In genomic region chr17:81119223-81120148, GRCh38 we compare ENCODE assay signal across 8 cellular contexts. TPM values are rescaled to one million over a fixed set of nuclear protein-coding genes. Genes with fewer than 3 reads are reported as not detected.
DNase-seq lines count a peak whose midpoint lies in the region; ATAC-seq, FAIRE-seq and TF ChIP-seq lines count a peak whose summit lies in the region.

No MANE protein-coding gene starts in this region.

- no peak overlapping the region for H3K56ac ChIP-seq in H1 (replicated peaks; ENCODE audit: insufficient read length, low read depth, low read length)

- peak overlapping the region; percentile 24 for H4K5ac ChIP-seq in H1 (ENCODE audit: insufficient read length, low read depth, low read length)

- H2BK20ac ChIP-seq in H1 (ENCODE audit: low read length), result no peak overlapping the region

- H3K27me3 ChIP-seq in GM23338 (ENCODE audit: insufficient read depth) (no peaks in the 10 kb centered on the region), H1 (replicated peaks in 1 of 4; ENCODE audit: control insufficient read depth in 3 of 4, extremely low read depth in 1 of 4, insufficient read depth in 3 of 4, low read length in 3 of 4) (peaks cover 0 to 11% (median 7%) of the 10 kb centered on the region in 4 experiments; a peak in 3 of 7 replicates)

- CTCF ChIA-PET in A549 (lab: Yijun Ruan, JAX), result interaction anchor here (1.0 to 9.4 kb wide), 10 partner anchors 11 to 95 kb away, joined by 3 to 131 read pairs (median 9); no protein-coding TSS in a partner anchor
- CTCF ChIA-PET in H1 (lab: Charles Lee; ENCODE audit: partially characterized antibody), result interaction anchor here (0.7 to 5.0 kb wide), 12 partner anchors 10 to 131 kb away, joined by 3 to 24 read pairs (median 4); no protein-coding TSS in a partner anchor

- DNase-seq in A549 (ENCODE audit: low read depth in 1 of 2, low spot score in 1 of 2) (peak; percentile 94 to 100), GM23338 (ENCODE audit: low spot score) (peak; percentile 98), NCI-H510A treated with DMSO at 0.1 percent for 48 hours (lab: John Stamatoyannopoulos, UW) (peak; percentile 12), H1 (ENCODE audit: low read depth in 1 of 2, low spot score in 2 of 2) (peak; percentile 82 to 100), medulla oblongata (ENCODE audit: extremely low spot score) (peak; percentile 88)
- DNase-seq in activated CD8-positive, alpha-beta memory T cell treated with anti-CD3 and anti-CD28 coated beads, Interleukin-2, amount 50 U/mL, for 1 hour (ENCODE audit: extremely low read depth), result peak; percentile 65
- DNase-seq in stimulated activated CD8-positive, alpha-beta memory T cell treated with anti-CD3 and anti-CD28 coated beads, Interleukin-12 subunit alpha, Interleukin-12 subunit beta, amount 100 ng/mL, for 4 hours (ENCODE audit: low read depth), result peak; percentile 65

- POLR2A ChIA-PET in A549 (lab: Yijun Ruan, JAX), result no interaction called here
- POLR2A ChIA-PET in H1 (lab: Charles Lee; ENCODE audit: partially characterized antibody), result interaction anchor here (2.3 kb wide), 1 partner anchor 394 kb away, joined by 8 read pairs; the partner anchor contains the start of gene ACTG1

- TF ChIP-seq RAD21 in A549 (conservative IDR thresholded peaks at IDR 0.05 in 1 of 2, IDR thresholded peaks at IDR 0.05 in 1 of 2), result no peak
- TF ChIP-seq RAD21 in H1 (IDR thresholded peaks at IDR 0.05 in 1 of 2, conservative IDR thresholded peaks at IDR 0.05 in 1 of 2; ENCODE audit: low read depth in 2 of 2, low read length in 2 of 2), result peak; percentile 19 to 30; a peak in 2 of 4 replicates

- no peak for TF ChIP-seq EP300 in A549 (IDR thresholded peaks at IDR 0.05)
- TF ChIP-seq EP300 in H1 (IDR thresholded peaks at IDR 0.05; ENCODE audit: borderline replicate concordance in 1 of 2, low read depth in 2 of 2, low read length in 2 of 2), result peak in 1 of 2 experiments; percentile 53; a peak in 1 of 3 replicates

- H2BK15ac ChIP-seq in H1 (ENCODE audit: low read length), result no peak overlapping the region

- peak overlapping the region; percentile 63 for H3K4me3 Mint-ChIP-seq in GM23338

- no peak overlapping the region for H3K27ac Mint-ChIP-seq in GM23338

- H3K14ac ChIP-seq in H1 (ENCODE audit: insufficient read length), result no peak overlapping the region

- no peaks in the 10 kb centered on the region for H3K9me2 ChIP-seq in GM23338 (ENCODE audit: insufficient read depth)

- H3K4me3 ChIP-seq in A549 (peak overlapping the region; percentile 56), GM23338 (peak overlapping the region; percentile 58), H1 (ENCODE audit: extremely low read depth in 1 of 4, insufficient read depth in 2 of 4, low read depth in 3 of 4, low read length in 4 of 4) (peak overlapping the region; percentile 26 to 66 (median 50))

- no peak overlapping the region for H3K4ac ChIP-seq in H1 (replicated peaks; ENCODE audit: insufficient read length, low read depth, low read length)

- TF ChIP-seq CTCF in A549 (IDR thresholded peaks at IDR 0.05), result peak; percentile 48
- TF ChIP-seq CTCF in GM23338 (conservative IDR thresholded peaks at IDR 0.05; ENCODE audit: low read depth in 2 of 2), result peak; percentile 61 to 72
- TF ChIP-seq CTCF in H1 (IDR thresholded peaks at IDR 0.05; ENCODE audit: control extremely low read depth in 1 of 3, insufficient read depth in 1 of 3, low read depth in 1 of 3, low read length in 3 of 3), result peak; percentile 32 to 54 (median 50)

- H3F3A ChIP-seq in GM23338 (replicated peaks; ENCODE audit: low read depth), result no peaks in the 10 kb centered on the region

- H3K27me3 Mint-ChIP-seq in GM23338 (ENCODE audit: insufficient read depth, low read depth, poor library complexity), result peaks cover 10% of the 10 kb centered on the region

- ATAC-seq in A549, result peak; percentile 38 to 77
- ATAC-seq in GM23338, result peak; percentile 50
- no peak for ATAC-seq in HG03095 (IDR thresholded peaks at IDR 0.05; ENCODE audit: unreplicated experiment)

- no peaks in the 10 kb centered on the region for H3K36me3 Mint-ChIP-seq in GM23338 (ENCODE audit: low read depth)

- H3K18ac ChIP-seq in H1 (ENCODE audit: extremely low read depth, low read length), result no peak overlapping the region

- no peaks in the 10 kb centered on the region for H4K20me1 ChIP-seq in GM23338 (replicated peaks; ENCODE audit: insufficient read depth)
- peaks cover 0 to 1% of the 10 kb centered on the region in 2 experiments for H4K20me1 ChIP-seq in H1 (replicated peaks in 1 of 2; ENCODE audit: control insufficient read depth in 1 of 2, insufficient read depth in 2 of 2, low read length in 2 of 2)

- no peak overlapping the region for H2BK120ac ChIP-seq in H1 (replicated peaks; ENCODE audit: low read depth, low read length)

- peak overlapping the region; percentile 63 for H2AFZ ChIP-seq in GM23338
- H2AFZ ChIP-seq in H1 (ENCODE audit: low read length), result no peak overlapping the region

- peak overlapping the region; percentile 68; the same call in 1 of the 2 replicates for H2BK12ac ChIP-seq in H1 (ENCODE audit: low read depth, low read length)

- H3K9me3 Mint-ChIP-seq in GM23338, result no peaks in the 10 kb centered on the region

- TF ChIP-seq POLR2A in A549 (IDR thresholded peaks at IDR 0.05; ENCODE audit: low read length) (no peak), H1 (IDR thresholded peaks at IDR 0.05; ENCODE audit: control extremely low read depth in 1 of 2, low read depth in 2 of 2, low read length in 2 of 2) (0 out of 3 replicates have a peak, but pooled peaks of 1 of the 2 experiments have one; percentile 22)

- peak; percentile 94 for FAIRE-seq in A549 (lab: Jason Lieb, UNC)
- FAIRE-seq in H1 (lab: Jason Lieb, UNC), result peak; percentile 87

- H4K91ac ChIP-seq in H1 (replicated peaks; ENCODE audit: insufficient read length, low read length), result peak overlapping the region; percentile 89

- H3K9me3 ChIP-seq in A549 (no peaks in the 10 kb centered on the region), H1 (ENCODE audit: insufficient read depth in 2 of 2, low read depth in 1 of 2, low read length in 1 of 2) (no peaks in the 10 kb centered on the region)

- no peaks in the 10 kb centered on the region for H3K79me2 ChIP-seq in GM23338 (replicated peaks; ENCODE audit: insufficient read depth)
- no peaks in the 10 kb centered on the region for H3K79me2 ChIP-seq in H1 (ENCODE audit: control insufficient read depth in 1 of 2, insufficient read depth in 2 of 2, low read length in 2 of 2)

- peak overlapping the region in 2 of 4 experiments; percentile 25 to 39; a peak in 2 of 7 replicates for H3K9ac ChIP-seq in H1 (replicated peaks in 1 of 4; ENCODE audit: extremely low read depth in 1 of 4, low read depth in 3 of 4, low read length in 3 of 4)

- H3K4me1 Mint-ChIP-seq in GM23338, result peaks cover 3% of the 10 kb centered on the region; the same call in 2 of the 3 replicates

- peak overlapping the region; percentile 92 for H4K8ac ChIP-seq in H1 (ENCODE audit: extremely low read depth, insufficient read depth, low read length)

- no peaks in the 10 kb centered on the region; the same call in none of the 2 replicates for H3K79me1 ChIP-seq in H1 (ENCODE audit: low read depth, low read length)

- H3K23ac ChIP-seq in H1 (ENCODE audit: insufficient read length), result no peak overlapping the region

- H2BK5ac ChIP-seq in H1 (ENCODE audit: low read depth, low read length), result no peak overlapping the region

- H3K4me2 ChIP-seq in A549 (peak overlapping the region; percentile 87), GM23338 (peak overlapping the region; percentile 57; the same call in 1 of the 2 replicates), H1 (ENCODE audit: insufficient read depth in 1 of 2, low read depth in 2 of 2, low read length in 2 of 2) (peak overlapping the region; percentile 46 to 85)

- H3K23me2 ChIP-seq in H1 (ENCODE audit: low read depth, low read length), result peaks cover 3% of the 10 kb centered on the region; the same call in 1 of the 2 replicates

- H3K4me1 ChIP-seq in A549 (peaks cover 8% of the 10 kb centered on the region; the same call in 2 of the 3 replicates), GM23338 (ENCODE audit: insufficient read depth) (no peaks in the 10 kb centered on the region), H1 (replicated peaks in 1 of 4; ENCODE audit: control insufficient read depth in 3 of 4, insufficient read depth in 4 of 4, low read length in 3 of 4) (peaks cover 0 to 16% (median 6%) of the 10 kb centered on the region in 4 experiments; a peak in 5 of 7 replicates)

- H2AK5ac ChIP-seq in H1 (ENCODE audit: low read depth, low read length), result no peak overlapping the region

- H3K27ac ChIP-seq in A549, result peak overlapping the region; percentile 55 to 84; a peak in 5 of 6 replicates
- no peak overlapping the region for H3K27ac ChIP-seq in GM23338 (ENCODE audit: low read depth)
- H3K27ac ChIP-seq in H1 (ENCODE audit: low read depth, low read length), result no peak overlapping the region

- H3K36me3 ChIP-seq in GM23338 (ENCODE audit: insufficient read depth) (no peaks in the 10 kb centered on the region), H1 (ENCODE audit: control insufficient read depth in 2 of 4, insufficient read depth in 4 of 4, low read length in 3 of 4) (no peaks in the 10 kb centered on the region)

- 19% methylated on average over 48 of the region's 89 CpGs for WGBS in A549 (ENCODE audit: missing lambda C conversion rate)
- WGBS in H1 (ENCODE audit: extremely low coverage in 1 of 2, insufficient coverage in 1 of 2, insufficient read length in 1 of 2, insufficient replicate concordance in 2 of 2, low coverage in 1 of 2, low lambda C conversion rate in 2 of 2, missing lambda C conversion rate in 1 of 2), 2 experiments, result 22% methylated on average over 40 of the region's 89 CpGs; no CpG with 5 or more reads in 1 of the 2 experiments

RNA-seq across cellular contexts. Expression of gene PVALEF, which starts 45.8 kb away (rescaled TPM):
- polyA plus RNA-seq in A549 (2011; rRNA removed) (not detected in 2 replicates), A549 (2017; fragmentation: RNase III; extraction: RNeasy Plus Mini Kit Qiagen cat#74134 plus additional on column Dnase treatment) (not detected in 3 replicates), GM23338 (2016; fragmentation: Nextera tagmentation; extraction: Ambion mirVana) (not detected in 2 replicates), H1 (2011; rRNA removed) (0.03 and 0.05 TPM in 2 replicates)
- not detected in 2 replicates for polyA plus RNA-seq in A549 (2012; cell fraction: cytosol; rRNA removed)
- not detected in 2 replicates for polyA plus RNA-seq in A549 (2012; cell fraction: nucleus; rRNA removed)
- polyA minus RNA-seq in A549 (2011; rRNA and poly(A)+ RNA removed), result not detected in 2 replicates
- total RNA-seq in GM23338 (2014; rRNA removed; shearing (Covaris generic)), result not detected in 2 replicates
- total RNA-seq in H1 (2021; fragmentation: NEBNext Ultra II Directional; extraction: Animal tissue kit (Norgen Biotek cat#: 25700)), result not detected in 2 replicates
- polyA plus RNA-seq in H1 (2011; cell fraction: cytosol; rRNA removed), result not detected
- not detected for polyA plus RNA-seq in H1 (2011; cell fraction: nucleus; rRNA removed)
- 0.12 TPM in 1 of 4 replicates, not detected in the others for polyA plus RNA-seq in H1 (2012, experiment 1 of 2)
- polyA plus RNA-seq in H1 (2012, experiment 2 of 2), result not detected
- not detected for polyA plus RNA-seq in H1 (2013, experiment 1 of 2)
- not detected for polyA plus RNA-seq in H1 (2013, experiment 2 of 2)
- not detected in 2 replicates for polyA minus RNA-seq in H1 (2011; rRNA and poly(A)+ RNA removed)
- polyA minus RNA-seq in H1 (2011; cell fraction: cytosol; rRNA and poly(A)+ RNA removed), result not detected
- not detected for polyA minus RNA-seq in H1 (2011; cell fraction: nucleus; rRNA and poly(A)+ RNA removed)

RNA-seq across cellular contexts. Expression of gene AATK, which starts 46.5 kb away (rescaled TPM):
- 0.17 and 0.26 TPM in 2 replicates for polyA plus RNA-seq in A549 (2011; rRNA removed)
- 0.44 and 0.57 TPM in 2 replicates for polyA plus RNA-seq in A549 (2012; cell fraction: cytosol; rRNA removed)
- 1.3 and 1.6 TPM in 2 replicates for polyA plus RNA-seq in A549 (2012; cell fraction: nucleus; rRNA removed)
- 0.37 to 0.51 TPM (median 0.39 TPM) in 3 replicates for polyA plus RNA-seq in A549 (2017; fragmentation: RNase III; extraction: RNeasy Plus Mini Kit Qiagen cat#74134 plus additional on column Dnase treatment)
- 0.25 and 0.73 TPM in 2 replicates for polyA minus RNA-seq in A549 (2011; rRNA and poly(A)+ RNA removed)
- total RNA-seq in GM23338 (2014; rRNA removed; shearing (Covaris generic)), result 2.3 and 5.0 TPM in 2 replicates
- 1.1 and 1.3 TPM in 2 replicates for polyA plus RNA-seq in GM23338 (2016; fragmentation: Nextera tagmentation; extraction: Ambion mirVana)
- total RNA-seq in H1 (2021; fragmentation: NEBNext Ultra II Directional; extraction: Animal tissue kit (Norgen Biotek cat#: 25700)), result 3.2 and 3.5 TPM in 2 replicates
- polyA plus RNA-seq in H1 (2011; rRNA removed), result 1.7 and 3.6 TPM in 2 replicates
- 2.2 TPM for polyA plus RNA-seq in H1 (2011; cell fraction: cytosol; rRNA removed)
- polyA plus RNA-seq in H1 (2011; cell fraction: nucleus; rRNA removed), result 7.4 TPM
- 2.2 to 3.3 TPM (median 2.6 TPM) in 4 replicates for polyA plus RNA-seq in H1 (2012, experiment 1 of 2)
- 1.1 TPM for polyA plus RNA-seq in H1 (2012, experiment 2 of 2)
- 1.9 TPM for polyA plus RNA-seq in H1 (2013, experiment 1 of 2)
- 1.8 TPM for polyA plus RNA-seq in H1 (2013, experiment 2 of 2)
- 1.4 and 2.8 TPM in 2 replicates for polyA minus RNA-seq in H1 (2011; rRNA and poly(A)+ RNA removed)
- polyA minus RNA-seq in H1 (2011; cell fraction: cytosol; rRNA and poly(A)+ RNA removed), result 5.8 TPM
- 4.8 TPM for polyA minus RNA-seq in H1 (2011; cell fraction: nucleus; rRNA and poly(A)+ RNA removed)

Comparison
In these comparisons a context has a peak if more than half of its experiments do, and no peak if none do; other contexts are left out.
1. DNase-seq: peak in every context shown above with its lines; median percentile 98 in GM23338; 97 in A549; 91 in H1; 88 in medulla oblongata; 65 in activated CD8-positive, alpha-beta memory T cell treated with anti-CD3 and anti-CD28 coated beads, Interleukin-2, amount 50 U/mL, for 1 hour; 65 in stimulated activated CD8-positive, alpha-beta memory T cell treated with anti-CD3 and anti-CD28 coated beads, Interleukin-12 subunit alpha, Interleukin-12 subunit beta, amount 100 ng/mL, for 4 hours; 12 in NCI-H510A treated with DMSO at 0.1 percent for 48 hours.
2. H3K27ac ChIP-seq: peak in A549 (2 of 2); none in GM23338 (single experiment) and H1 (single experiment).
3. Of the 18 proteins assayed by ChIP-seq in both H1 and A549: peak only in H1: RAD21; only in A549: E2F6 and PHF8; in both: CTCF, MAX, RFX5 and USF2; in neither: 9; mixed calls (peak in some experiments, not most) for 2.
4. Peak in every context shown above with its lines, with median percentiles within 50 percentile points of each other: H3K4me2 ChIP-seq, H3K4me3 ChIP-seq and CTCF ChIP-seq.